ENCODE assay signal across 2 cellular contexts in genomic region chr10:114393482-114393881, GRCh38.
TF ChIP-seq lines count a peak whose summit lies in the region.

No MANE protein-coding gene starts in this region.

TF ChIP-seq in H1, 55 proteins besides CTCF, POLR2A, EP300 and RAD21:
- TF ChIP-seq BACH1 (IDR thresholded peaks at IDR 0.05; ENCODE audit: low read length) (no peak), SRF (IDR thresholded peaks at IDR 0.05; ENCODE audit: low read depth, low read length) (no peak), CHD7 (IDR thresholded peaks at IDR 0.05; ENCODE audit: insufficient replicate concordance, low read length) (no peak), RFX5 (IDR thresholded peaks at IDR 0.05; ENCODE audit: borderline replicate concordance, low read depth, low read length) (no peak), CEBPB (IDR thresholded peaks at IDR 0.05; ENCODE audit: low read depth, low read length) (no peak), E2F6 (IDR thresholded peaks at IDR 0.05) (no peak), FOSL1 (IDR thresholded peaks at IDR 0.05; ENCODE audit: insufficient read depth, low read depth, low read length) (no peak), RBBP5 (IDR thresholded peaks at IDR 0.05; ENCODE audit: borderline replicate concordance, low read depth, low read length) (no peak), SUZ12 (IDR thresholded peaks at IDR 0.05; ENCODE audit: low read length) (no peak), HDAC6 (IDR thresholded peaks at IDR 0.05; ENCODE audit: low read depth, low read length) (no peak), TCF12 (IDR thresholded peaks at IDR 0.05; ENCODE audit: low read depth, low read length) (no peak), CBX8 (IDR thresholded peaks at IDR 0.05; ENCODE audit: borderline replicate concordance, low read depth, low read length) (no peak), BCL11A (IDR thresholded peaks at IDR 0.05; ENCODE audit: low read depth in 2 of 2, low read length in 2 of 2) (no peak), TAF1 (IDR thresholded peaks at IDR 0.05; ENCODE audit: low read depth, low read length) (no peak), YY1 (IDR thresholded peaks at IDR 0.05; ENCODE audit: low read depth, low read length) (no peak)

TF ChIP-seq in SK-N-SH treated with all-trans-retinoic acid at 6 μM for 48 hours, 23 proteins besides CTCF, POLR2A, EP300 and RAD21:
- TF ChIP-seq BACH2 (CRISPR knock-in tag; IDR thresholded peaks at IDR 0.05; ENCODE audit: borderline replicate concordance) (no peak), CSRNP3 (CRISPR knock-in tag; IDR thresholded peaks at IDR 0.05) (no peak), OSR1 (CRISPR knock-in tag; IDR thresholded peaks at IDR 0.05) (no peak), ZNF565 (CRISPR knock-in tag; conservative IDR thresholded peaks at IDR 0.05; ENCODE audit: low read depth) (no peak), ESRRG (CRISPR knock-in tag; IDR thresholded peaks at IDR 0.05) (no peak), ISL1 (CRISPR knock-in tag; IDR thresholded peaks at IDR 0.05) (no peak), CSDC2 (CRISPR knock-in tag; IDR thresholded peaks at IDR 0.05) (no peak), ARNTL (CRISPR knock-in tag; IDR thresholded peaks at IDR 0.05; ENCODE audit: borderline replicate concordance, low read depth) (no peak), ZC3H10 (CRISPR knock-in tag; IDR thresholded peaks at IDR 0.05) (no peak), ZNF70 (CRISPR knock-in tag; IDR thresholded peaks at IDR 0.05) (no peak), SNAI2 (CRISPR knock-in tag; IDR thresholded peaks at IDR 0.05) (no peak), ZNF8 (CRISPR knock-in tag; IDR thresholded peaks at IDR 0.05) (no peak), GLIS3 (CRISPR knock-in tag; IDR thresholded peaks at IDR 0.05) (no peak), ZFP30 (CRISPR knock-in tag; IDR thresholded peaks at IDR 0.05) (no peak)
- TF ChIP-seq, protein P1, sequence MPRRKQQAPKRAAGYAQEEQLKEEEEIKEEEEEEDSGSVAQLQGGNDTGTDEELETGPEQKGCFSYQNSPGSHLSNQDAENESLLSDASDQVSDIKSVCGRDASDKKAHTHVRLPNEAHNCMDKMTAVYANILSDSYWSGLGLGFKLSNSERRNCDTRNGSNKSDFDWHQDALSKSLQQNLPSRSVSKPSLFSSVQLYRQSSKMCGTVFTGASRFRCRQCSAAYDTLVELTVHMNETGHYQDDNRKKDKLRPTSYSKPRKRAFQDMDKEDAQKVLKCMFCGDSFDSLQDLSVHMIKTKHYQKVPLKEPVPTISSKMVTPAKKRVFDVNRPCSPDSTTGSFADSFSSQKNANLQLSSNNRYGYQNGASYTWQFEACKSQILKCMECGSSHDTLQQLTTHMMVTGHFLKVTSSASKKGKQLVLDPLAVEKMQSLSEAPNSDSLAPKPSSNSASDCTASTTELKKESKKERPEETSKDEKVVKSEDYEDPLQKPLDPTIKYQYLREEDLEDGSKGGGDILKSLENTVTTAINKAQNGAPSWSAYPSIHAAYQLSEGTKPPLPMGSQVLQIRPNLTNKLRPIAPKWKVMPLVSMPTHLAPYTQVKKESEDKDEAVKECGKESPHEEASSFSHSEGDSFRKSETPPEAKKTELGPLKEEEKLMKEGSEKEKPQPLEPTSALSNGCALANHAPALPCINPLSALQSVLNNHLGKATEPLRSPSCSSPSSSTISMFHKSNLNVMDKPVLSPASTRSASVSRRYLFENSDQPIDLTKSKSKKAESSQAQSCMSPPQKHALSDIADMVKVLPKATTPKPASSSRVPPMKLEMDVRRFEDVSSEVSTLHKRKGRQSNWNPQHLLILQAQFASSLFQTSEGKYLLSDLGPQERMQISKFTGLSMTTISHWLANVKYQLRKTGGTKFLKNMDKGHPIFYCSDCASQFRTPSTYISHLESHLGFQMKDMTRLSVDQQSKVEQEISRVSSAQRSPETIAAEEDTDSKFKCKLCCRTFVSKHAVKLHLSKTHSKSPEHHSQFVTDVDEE (CRISPR knock-in tag; IDR thresholded peaks at IDR 0.05) = no peak
- TF ChIP-seq, protein P2, sequence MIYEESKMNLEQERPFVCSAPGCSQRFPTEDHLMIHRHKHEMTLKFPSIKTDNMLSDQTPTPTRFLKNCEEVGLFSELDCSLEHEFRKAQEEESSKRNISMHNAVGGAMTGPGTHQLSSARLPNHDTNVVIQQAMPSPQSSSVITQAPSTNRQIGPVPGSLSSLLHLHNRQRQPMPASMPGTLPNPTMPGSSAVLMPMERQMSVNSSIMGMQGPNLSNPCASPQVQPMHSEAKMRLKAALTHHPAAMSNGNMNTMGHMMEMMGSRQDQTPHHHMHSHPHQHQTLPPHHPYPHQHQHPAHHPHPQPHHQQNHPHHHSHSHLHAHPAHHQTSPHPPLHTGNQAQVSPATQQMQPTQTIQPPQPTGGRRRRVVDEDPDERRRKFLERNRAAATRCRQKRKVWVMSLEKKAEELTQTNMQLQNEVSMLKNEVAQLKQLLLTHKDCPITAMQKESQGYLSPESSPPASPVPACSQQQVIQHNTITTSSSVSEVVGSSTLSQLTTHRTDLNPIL (CRISPR knock-in tag; IDR thresholded peaks at IDR 0.05; ENCODE audit: low read depth) = no peak
- TF ChIP-seq, protein P3, sequence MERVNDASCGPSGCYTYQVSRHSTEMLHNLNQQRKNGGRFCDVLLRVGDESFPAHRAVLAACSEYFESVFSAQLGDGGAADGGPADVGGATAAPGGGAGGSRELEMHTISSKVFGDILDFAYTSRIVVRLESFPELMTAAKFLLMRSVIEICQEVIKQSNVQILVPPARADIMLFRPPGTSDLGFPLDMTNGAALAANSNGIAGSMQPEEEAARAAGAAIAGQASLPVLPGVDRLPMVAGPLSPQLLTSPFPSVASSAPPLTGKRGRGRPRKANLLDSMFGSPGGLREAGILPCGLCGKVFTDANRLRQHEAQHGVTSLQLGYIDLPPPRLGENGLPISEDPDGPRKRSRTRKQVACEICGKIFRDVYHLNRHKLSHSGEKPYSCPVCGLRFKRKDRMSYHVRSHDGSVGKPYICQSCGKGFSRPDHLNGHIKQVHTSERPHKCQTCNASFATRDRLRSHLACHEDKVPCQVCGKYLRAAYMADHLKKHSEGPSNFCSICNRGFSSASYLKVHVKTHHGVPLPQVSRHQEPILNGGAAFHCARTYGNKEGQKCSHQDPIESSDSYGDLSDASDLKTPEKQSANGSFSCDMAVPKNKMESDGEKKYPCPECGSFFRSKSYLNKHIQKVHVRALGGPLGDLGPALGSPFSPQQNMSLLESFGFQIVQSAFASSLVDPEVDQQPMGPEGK (CRISPR knock-in tag; IDR thresholded peaks at IDR 0.05; ENCODE audit: borderline replicate concordance) = no peak
